Comparison of ENCODE assay signal across 19 cellular contexts in the genomic region with DNA sequence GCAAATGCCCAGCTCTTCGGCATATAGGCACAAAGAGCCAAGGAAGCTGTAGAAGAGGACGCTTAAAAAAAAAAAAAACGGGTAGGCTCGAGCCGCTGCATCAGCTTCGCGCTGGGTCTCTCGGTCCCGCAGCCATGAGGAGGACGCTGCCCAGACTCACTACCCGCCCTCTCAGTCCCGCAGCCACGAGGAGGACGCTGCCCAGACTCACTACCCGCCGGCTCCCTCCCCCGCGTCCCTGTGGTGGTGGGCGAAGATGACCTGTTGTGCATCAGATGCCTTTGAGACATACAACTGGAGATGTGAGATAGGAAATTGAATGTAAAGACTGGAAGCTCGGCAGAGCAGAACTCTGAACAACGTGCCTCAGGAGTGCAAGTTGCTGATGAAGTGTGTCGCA.
"Had no signal": no experiment of that assay in that cellular context is flagged by ENCODE, and none has a peak within 500 bp of the region (broad histone marks: within the 10 kb centered on the region; RNA-seq: fewer than 3 reads in every experiment).

No MANE protein-coding gene starts in this region.

- H3K27me3 Mint-ChIP-seq: activated CD4-positive, alpha-beta memory T cell treated with anti-CD3 and anti-CD28 coated beads for 36 hours; activated naive CD4-positive, alpha-beta T cell treated with anti-CD3 and anti-CD28 coated beads, Interleukin-2, amount 10 ng/mL, durations not matched to agents 7 days and 5 days; dendritic cell treated with granulocyte-macrophage colony-stimulating factor and Interleukin-4, amounts not matched to agents 40 ng/mL and 50 ng/mL, for 4 days had no signal

- H3K4me1 ChIP-seq: left ventricle myocardium inferior, prostate gland, right atrium auricular region had no signal

- H3K27ac ChIP-seq: heart right ventricle, left ventricle myocardium inferior, prostate gland, right atrium auricular region, thyroid gland, upper lobe of right lung had no signal

- H3K4me3 ChIP-seq: heart right ventricle, left ventricle myocardium inferior, prostate gland, right atrium auricular region, thyroid gland, upper lobe of right lung had no signal

- DNase-seq: activated CD4-positive, alpha-beta memory T cell treated with anti-CD3 and anti-CD28 coated beads for 36 hours; activated CD4-positive, alpha-beta T cell treated with anti-CD3 and anti-CD28 coated beads for 48 hours; activated naive CD4-positive, alpha-beta T cell treated with anti-CD3 and anti-CD28 coated beads, Interleukin-2, amount 10 ng/mL, durations not matched to agents 7 days and 5 days; activated T-cell treated with anti-CD3 and anti-CD28 coated beads, Interleukin-2, amount 50 U/mL, for 48 hours; effector CD4-positive, alpha-beta T cell; erythroblast; foreskin fibroblast; heart right ventricle; left ventricle myocardium inferior; mammary epithelial cell; stimulated activated CD4-positive, alpha-beta T cell treated with anti-CD3 and anti-CD28 coated beads, Interleukin-4, amount 100 ng/mL, for 4 hours; stimulated activated naive CD8-positive, alpha-beta T cell treated with anti-CD3 and anti-CD28 coated beads, Interleukin-15, Interleukin-2, amounts not matched to agents 100 U/mL and 50 U/mL, for 24 hours; thyroid gland; upper lobe of right lung had no signal

- H3K4me3 Mint-ChIP-seq: activated CD4-positive, alpha-beta memory T cell treated with anti-CD3 and anti-CD28 coated beads for 36 hours; activated naive CD4-positive, alpha-beta T cell treated with anti-CD3 and anti-CD28 coated beads, Interleukin-2, amount 10 ng/mL, durations not matched to agents 7 days and 5 days; dendritic cell treated with granulocyte-macrophage colony-stimulating factor and Interleukin-4, amounts not matched to agents 40 ng/mL and 50 ng/mL, for 4 days; neural crest cell; T-helper 1 cell treated with Interleukin-12 subunit alpha and Interleukin-12 subunit beta and Interleukin-4 antibody, amounts not matched to agents 30 μg/mL and 1 μg/mL, for 36 hours had no signal

- H3K9me3 ChIP-seq: heart right ventricle, left ventricle myocardium inferior, prostate gland, right atrium auricular region, thyroid gland, upper lobe of right lung had no signal

- H3K27me3 ChIP-seq: heart right ventricle, right atrium auricular region, thyroid gland, upper lobe of right lung had no signal

- H3K27ac Mint-ChIP-seq: activated CD4-positive, alpha-beta memory T cell treated with anti-CD3 and anti-CD28 coated beads for 36 hours; activated naive CD4-positive, alpha-beta T cell treated with anti-CD3 and anti-CD28 coated beads, Interleukin-2, amount 10 ng/mL, durations not matched to agents 7 days and 5 days; dendritic cell treated with granulocyte-macrophage colony-stimulating factor and Interleukin-4, amounts not matched to agents 40 ng/mL and 50 ng/mL, for 4 days; T-helper 1 cell treated with Interleukin-12 subunit alpha and Interleukin-12 subunit beta and Interleukin-4 antibody, amounts not matched to agents 30 μg/mL and 1 μg/mL, for 36 hours had no signal

- H3K36me3 ChIP-seq: prostate gland, right atrium auricular region had no signal

- H3K9me3 Mint-ChIP-seq: activated CD4-positive, alpha-beta memory T cell treated with anti-CD3 and anti-CD28 coated beads for 36 hours; activated naive CD4-positive, alpha-beta T cell treated with anti-CD3 and anti-CD28 coated beads, Interleukin-2, amount 10 ng/mL, durations not matched to agents 7 days and 5 days; dendritic cell treated with granulocyte-macrophage colony-stimulating factor and Interleukin-4, amounts not matched to agents 40 ng/mL and 50 ng/mL, for 4 days; neural crest cell; T-helper 1 cell treated with Interleukin-12 subunit alpha and Interleukin-12 subunit beta and Interleukin-4 antibody, amounts not matched to agents 30 μg/mL and 1 μg/mL, for 36 hours had no signal

- ATAC-seq: stimulated activated naive CD8-positive, alpha-beta T cell treated with anti-CD3 and anti-CD28 coated beads, Interleukin-15, Interleukin-2, amounts not matched to agents 100 U/mL and 50 U/mL, for 24 hours; upper lobe of right lung had no signal
